ENCODE assay signal across 8 cellular contexts in genomic region chr1:201828820-201829774, GRCh38. TPM values are rescaled to one million over a fixed set of nuclear protein-coding genes. Genes with fewer than 3 reads are reported as not detected.
DNase-seq lines count a peak whose midpoint lies in the region; ATAC-seq and TF ChIP-seq lines count a peak whose summit lies in the region.

Gene IPO9, plus strand, starts transcription at chr1:201829157. Its CDS starts 53 bp downstream, at chr1:201829210.

- H3K4me1 ChIP-seq in PC-9 (replicated peaks; ENCODE audit: insufficient read depth) (peaks cover 24% of the 10 kb centered on the region), mucosa of rectum (ENCODE audit: control insufficient read depth in 2 of 2, insufficient read depth in 2 of 2, low read length in 2 of 2) (peaks cover 7 to 10% of the 10 kb centered on the region in 2 donors)

- CTCF ChIA-PET in PC-9 (lab: Charles Lee): interaction anchor here (0.5 to 1.2 kb wide), 3 partner anchors 49 to 176 kb away, joined by 3 to 6 read pairs (median 5); no protein-coding TSS in a partner anchor

- peak within 1 kb of the TSS; percentile 99 for H2AFZ ChIP-seq in PC-9

- POLR2A ChIA-PET in PC-9 (lab: Charles Lee; ENCODE audit: unreplicated experiment): interaction anchor here (0.6 kb wide), 2 partner anchors 72 to 126 kb away, joined by 4 to 5 read pairs; no protein-coding TSS in a partner anchor

- H4K20me1 ChIP-seq in PC-9 (ENCODE audit: insufficient read depth): peaks cover 36% of the 10 kb centered on the region; the same call in 1 of the 2 replicates

- peak; percentile 91 for ATAC-seq in GM21576 (IDR thresholded peaks at IDR 0.05; ENCODE audit: unreplicated experiment)

- H3K9me3 ChIP-seq in PC-9 (ENCODE audit: insufficient read depth, low read depth) (no peaks in the 10 kb centered on the region), mucosa of rectum (ENCODE audit: control insufficient read depth in 2 of 2, low read length in 2 of 2) (no peaks in the 10 kb centered on the region)

- H3K36me3 ChIP-seq in PC-9 (ENCODE audit: low read depth) (no peaks in the 10 kb centered on the region), mucosa of rectum (ENCODE audit: control insufficient read depth in 2 of 2, insufficient read depth in 2 of 2, low read length in 2 of 2) (no peaks in the 10 kb centered on the region)

- H3F3A ChIP-seq in PC-9 (ENCODE audit: insufficient read depth, low read depth): peaks cover 2% of the 10 kb centered on the region; the same call in 1 of the 2 replicates

- H3K27ac ChIP-seq in PC-9: peak within 1 kb of the TSS; percentile 70
- peak within 1 kb of the TSS; percentile 90 to 94 for H3K27ac ChIP-seq in mucosa of rectum (ENCODE audit: low read depth in 2 of 2, low read length in 2 of 2)

- TF ChIP-seq CTCF in PC-9 (conservative IDR thresholded peaks at IDR 0.05): peak; percentile 90

- H3K9ac ChIP-seq in mucosa of rectum (ENCODE audit: low read depth in 1 of 2, low read length in 2 of 2): peak within 1 kb of the TSS; percentile 89 to 96

- peak; percentile 85 for TF ChIP-seq POLR2A in erythroblast (IDR thresholded peaks at IDR 0.05; ENCODE audit: low read length)

- TSS peak; percentile 74 for BruUV-seq in PC-9 (replicated peaks; lab: Mats Ljungman, UMichigan)

- intact Hi-C loops in PC-9 (cut with micrococcal nuclease; ENCODE audit: unreplicated experiment): no loop called here

- H3K79me2 ChIP-seq in PC-9 (ENCODE audit: low read depth): peaks cover 50% of the 10 kb centered on the region

- peak within 1 kb of the TSS; percentile 88 for H3K4me2 ChIP-seq in PC-9

- H3K27me3 ChIP-seq in PC-9 (ENCODE audit: insufficient read depth, low read depth): no peaks in the 10 kb centered on the region
- H3K27me3 ChIP-seq in mucosa of rectum (ENCODE audit: control insufficient read depth in 2 of 2, insufficient read depth in 2 of 2, low read length in 2 of 2): no peaks in the 10 kb centered on the region

- peak within 1 kb of the TSS; percentile 99 for H3K4me3 ChIP-seq in Jurkat, Clone E6-1 (ENCODE audit: low read length)
- peak within 1 kb of the TSS; percentile 95 for H3K4me3 ChIP-seq in PC-9
- H3K4me3 ChIP-seq in mucosa of rectum (ENCODE audit: low read length in 2 of 2): peak within 1 kb of the TSS; percentile 94 to 99

- H3K9me2 ChIP-seq in PC-9 (ENCODE audit: insufficient read depth): no peaks in the 10 kb centered on the region

- DNase-seq in DMS53 (lab: John Stamatoyannopoulos, UW) (peak; percentile 98), PC-9 (peak; percentile 79 to 93), erythroblast (lab: John Stamatoyannopoulos, UW) (peak; percentile 95 to 98)
- peak; percentile 90 for DNase-seq in Jurkat, Clone E6-1 (ENCODE audit: low read depth, low spot score)
- DNase-seq in activated T-cell treated with anti-CD3 and anti-CD28 coated beads, Interleukin-2, amount 50 U/mL, for 1 hour: peak; percentile 96
- DNase-seq in stimulated activated CD8-positive, alpha-beta memory T cell treated with anti-CD3 and anti-CD28 coated beads, Interleukin-4, amount 100 ng/mL, for 4 hours (ENCODE audit: low read depth in 2 of 2, low spot score in 1 of 2): peak; percentile 85 to 94

RNA-seq across cellular contexts. Expression of gene IPO9, which starts in this region (rescaled TPM):
- polyA plus RNA-seq in Jurkat, Clone E6-1 (2012; ENCODE audit: insufficient read depth, insufficient read length): 81.8 TPM
- 67.3 and 76.2 TPM in 2 replicates for total RNA-seq in PC-9 (2021)

Comparison
In these comparisons a context has a peak if more than half of its experiments do, and no peak if none do; other contexts are left out.
1. Peak in every context shown above with its lines: DNase-seq, ATAC-seq, H3K4me3 ChIP-seq and H3K27ac ChIP-seq.